In the genomic region with DNA sequence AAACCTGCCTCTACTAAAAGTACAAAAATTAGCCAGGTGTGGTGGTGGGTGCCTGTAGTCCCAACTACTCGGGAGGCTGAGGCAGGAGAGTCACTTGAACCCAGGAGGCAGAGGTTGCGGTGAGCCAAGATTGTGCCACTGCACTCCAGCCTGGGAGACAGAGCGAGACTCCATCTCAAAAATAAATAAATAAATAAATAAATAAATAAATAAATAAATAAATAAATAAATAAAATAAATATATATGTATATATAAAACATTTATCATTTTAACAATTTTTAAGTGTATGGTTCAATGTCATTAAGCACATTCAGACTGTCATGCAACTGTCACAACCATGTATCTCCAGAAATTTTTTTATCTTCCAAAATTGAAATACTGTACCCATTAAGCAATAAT, we compare ENCODE assay signal across 1 cellular context.
TF ChIP-seq lines count a peak whose summit lies in the region.

No MANE protein-coding gene starts in this region.

TF ChIP-seq in HEK293, 187 proteins besides CTCF, POLR2A, EP300 and RAD21 (continued from another document):
- TF ChIP-seq, protein P1, sequence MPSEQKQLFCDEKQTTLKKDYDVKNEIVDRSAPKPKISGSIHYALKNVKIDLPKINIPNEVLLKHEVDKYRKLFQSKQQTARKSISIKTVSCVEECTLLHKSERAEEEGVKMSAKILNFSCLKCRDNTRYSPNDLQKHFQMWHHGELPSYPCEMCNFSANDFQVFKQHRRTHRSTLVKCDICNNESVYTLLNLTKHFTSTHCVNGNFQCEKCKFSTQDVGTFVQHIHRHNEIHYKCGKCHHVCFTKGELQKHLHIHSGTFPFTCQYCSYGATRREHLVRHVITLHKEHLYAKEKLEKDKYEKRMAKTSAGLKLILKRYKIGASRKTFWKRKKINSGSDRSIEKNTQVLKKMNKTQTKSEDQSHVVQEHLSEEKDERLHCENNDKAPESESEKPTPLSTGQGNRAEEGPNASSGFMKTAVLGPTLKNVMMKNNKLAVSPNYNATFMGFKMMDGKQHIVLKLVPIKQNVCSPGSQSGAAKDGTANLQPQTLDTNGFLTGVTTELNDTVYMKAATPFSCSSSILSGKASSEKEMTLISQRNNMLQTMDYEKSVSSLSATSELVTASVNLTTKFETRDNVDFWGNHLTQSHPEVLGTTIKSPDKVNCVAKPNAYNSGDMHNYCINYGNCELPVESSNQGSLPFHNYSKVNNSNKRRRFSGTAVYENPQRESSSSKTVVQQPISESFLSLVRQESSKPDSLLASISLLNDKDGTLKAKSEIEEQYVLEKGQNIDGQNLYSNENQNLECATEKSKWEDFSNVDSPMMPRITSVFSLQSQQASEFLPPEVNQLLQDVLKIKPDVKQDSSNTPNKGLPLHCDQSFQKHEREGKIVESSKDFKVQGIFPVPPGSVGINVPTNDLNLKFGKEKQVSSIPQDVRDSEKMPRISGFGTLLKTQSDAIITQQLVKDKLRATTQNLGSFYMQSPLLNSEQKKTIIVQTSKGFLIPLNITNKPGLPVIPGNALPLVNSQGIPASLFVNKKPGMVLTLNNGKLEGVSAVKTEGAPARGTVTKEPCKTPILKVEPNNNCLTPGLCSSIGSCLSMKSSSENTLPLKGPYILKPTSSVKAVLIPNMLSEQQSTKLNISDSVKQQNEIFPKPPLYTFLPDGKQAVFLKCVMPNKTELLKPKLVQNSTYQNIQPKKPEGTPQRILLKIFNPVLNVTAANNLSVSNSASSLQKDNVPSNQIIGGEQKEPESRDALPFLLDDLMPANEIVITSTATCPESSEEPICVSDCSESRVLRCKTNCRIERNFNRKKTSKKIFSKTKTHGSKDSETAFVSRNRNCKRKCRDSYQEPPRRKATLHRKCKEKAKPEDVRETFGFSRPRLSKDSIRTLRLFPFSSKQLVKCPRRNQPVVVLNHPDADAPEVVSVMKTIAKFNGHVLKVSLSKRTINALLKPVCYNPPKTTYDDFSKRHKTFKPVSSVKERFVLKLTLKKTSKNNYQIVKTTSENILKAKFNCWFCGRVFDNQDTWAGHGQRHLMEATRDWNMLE (tag by site-specific recombination; conservative IDR thresholded peaks at IDR 0.05; ENCODE audit: low read depth): peak; percentile 86
- peak; percentile 66; the same call in 1 of the 2 replicates for TF ChIP-seq ZXDB (tag by site-specific recombination; IDR thresholded peaks at IDR 0.05)
- peak; percentile 38; the same call in 1 of the 2 replicates for TF ChIP-seq GLI2 (tag by site-specific recombination; IDR thresholded peaks at IDR 0.05; ENCODE audit: borderline replicate concordance, low read depth)
- peak; percentile 65 for TF ChIP-seq ZNF623 (tag by site-specific recombination; IDR thresholded peaks at IDR 0.05)
- TF ChIP-seq, protein P2, sequence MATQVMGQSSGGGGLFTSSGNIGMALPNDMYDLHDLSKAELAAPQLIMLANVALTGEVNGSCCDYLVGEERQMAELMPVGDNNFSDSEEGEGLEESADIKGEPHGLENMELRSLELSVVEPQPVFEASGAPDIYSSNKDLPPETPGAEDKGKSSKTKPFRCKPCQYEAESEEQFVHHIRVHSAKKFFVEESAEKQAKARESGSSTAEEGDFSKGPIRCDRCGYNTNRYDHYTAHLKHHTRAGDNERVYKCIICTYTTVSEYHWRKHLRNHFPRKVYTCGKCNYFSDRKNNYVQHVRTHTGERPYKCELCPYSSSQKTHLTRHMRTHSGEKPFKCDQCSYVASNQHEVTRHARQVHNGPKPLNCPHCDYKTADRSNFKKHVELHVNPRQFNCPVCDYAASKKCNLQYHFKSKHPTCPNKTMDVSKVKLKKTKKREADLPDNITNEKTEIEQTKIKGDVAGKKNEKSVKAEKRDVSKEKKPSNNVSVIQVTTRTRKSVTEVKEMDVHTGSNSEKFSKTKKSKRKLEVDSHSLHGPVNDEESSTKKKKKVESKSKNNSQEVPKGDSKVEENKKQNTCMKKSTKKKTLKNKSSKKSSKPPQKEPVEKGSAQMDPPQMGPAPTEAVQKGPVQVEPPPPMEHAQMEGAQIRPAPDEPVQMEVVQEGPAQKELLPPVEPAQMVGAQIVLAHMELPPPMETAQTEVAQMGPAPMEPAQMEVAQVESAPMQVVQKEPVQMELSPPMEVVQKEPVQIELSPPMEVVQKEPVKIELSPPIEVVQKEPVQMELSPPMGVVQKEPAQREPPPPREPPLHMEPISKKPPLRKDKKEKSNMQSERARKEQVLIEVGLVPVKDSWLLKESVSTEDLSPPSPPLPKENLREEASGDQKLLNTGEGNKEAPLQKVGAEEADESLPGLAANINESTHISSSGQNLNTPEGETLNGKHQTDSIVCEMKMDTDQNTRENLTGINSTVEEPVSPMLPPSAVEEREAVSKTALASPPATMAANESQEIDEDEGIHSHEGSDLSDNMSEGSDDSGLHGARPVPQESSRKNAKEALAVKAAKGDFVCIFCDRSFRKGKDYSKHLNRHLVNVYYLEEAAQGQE (tag by site-specific recombination; IDR thresholded peaks at IDR 0.05): peak; percentile 69
- TF ChIP-seq ZNF555 (tag by site-specific recombination; conservative IDR thresholded peaks at IDR 0.05): peak; percentile 86
- peak; percentile 73 for TF ChIP-seq ZBTB11 (tag by site-specific recombination; conservative IDR thresholded peaks at IDR 0.05; ENCODE audit: low read depth)
- TF ChIP-seq ZNF394 (tag by site-specific recombination; IDR thresholded peaks at IDR 0.05; ENCODE audit: borderline replicate concordance): peak; percentile 96
- TF ChIP-seq ZBTB8A (tag by site-specific recombination; IDR thresholded peaks at IDR 0.05): peak; percentile 72
- 0 out of 2 replicates have a peak, but pooled peaks have one; percentile 10 for TF ChIP-seq ZNF404 (tag by site-specific recombination; IDR thresholded peaks at IDR 0.05)
- TF ChIP-seq ZNF426 (tag by site-specific recombination; IDR thresholded peaks at IDR 0.05): peak; percentile 93
- peak; percentile 23 for TF ChIP-seq ZNF529 (tag by site-specific recombination; IDR thresholded peaks at IDR 0.05; ENCODE audit: insufficient replicate concordance)
